Comparison of ENCODE assay signal across 8 cellular contexts in genomic region chr15:62306851-62307504, GRCh38.
DNase-seq lines count a peak whose midpoint lies in the region; ATAC-seq and TF ChIP-seq lines count a peak whose summit lies in the region.

No MANE protein-coding gene starts in this region.

- no peak overlapping the region for H3K4me3 ChIP-seq in ACC112 (ENCODE audit: low read depth, low read length)
- H3K4me3 ChIP-seq in GM06990 (replicated peaks; ENCODE audit: low read depth, low read length), result no peak overlapping the region
- H3K4me3 ChIP-seq in fibroblast of pulmonary artery (replicated peaks; ENCODE audit: low read depth, low read length), result no peak overlapping the region

- H3K36me3 ChIP-seq in ACC112 (ENCODE audit: insufficient read depth, low read length) (no peaks in the 10 kb centered on the region), GM06990 (ENCODE audit: control insufficient read depth, insufficient read depth, low read length) (no peaks in the 10 kb centered on the region)

- no peak overlapping the region for H3K27ac ChIP-seq in ACC112 (ENCODE audit: low read depth, low read length)

- no peak for DNase-seq in GM06990 (ENCODE audit: extremely low read depth, insufficient read length)
- DNase-seq in NCI-H1694 treated with DMSO at 0.1 percent for 48 hours (lab: John Stamatoyannopoulos, UW), result peak; percentile 27
- peak; percentile 58 to 79 for DNase-seq in SW 1271 (lab: John Stamatoyannopoulos, UW)
- peak; percentile 87 for DNase-seq in fibroblast of pulmonary artery (ENCODE audit: low read depth)
- DNase-seq in nucleus accumbens (lab: John Stamatoyannopoulos, UW), result peak in 32 of 56 donors; percentile 1 to 46 (median 10)
- no peak for DNase-seq in KG1 (lab: John Stamatoyannopoulos, UW)

- TF ChIP-seq CTCF in GM06990 (IDR thresholded peaks at IDR 0.05; ENCODE audit: insufficient read depth, low read length, poor library complexity, severe bottlenecking) (peak; percentile 64), fibroblast of pulmonary artery (IDR thresholded peaks at IDR 0.05; ENCODE audit: low read length, missing control alignments) (peak; percentile 70)

- H3K79me2 ChIP-seq in ACC112 (ENCODE audit: control insufficient read depth, insufficient read depth, low read length, unreplicated experiment), result no peaks in the 10 kb centered on the region

- peaks cover 12% of the 10 kb centered on the region for H3K4me1 ChIP-seq in ACC112 (ENCODE audit: control insufficient read depth, insufficient read depth, low read length, unreplicated experiment)

- H3K27me3 ChIP-seq in ACC112 (ENCODE audit: insufficient read depth, low read length), result peaks cover 33% of the 10 kb centered on the region
- no peaks in the 10 kb centered on the region for H3K27me3 ChIP-seq in GM06990 (replicated peaks; ENCODE audit: control insufficient read depth, insufficient read depth, low read length)

- ATAC-seq in GM21576 (IDR thresholded peaks at IDR 0.05; ENCODE audit: unreplicated experiment), result no peak

- peak overlapping the region; percentile 35 for H2AFZ ChIP-seq in ACC112 (ENCODE audit: low read length, unreplicated experiment)

Comparison
In these comparisons a context has a peak if more than half of its experiments do, and no peak if none do; other contexts are left out.
1. DNase-seq: peak in NCI-H1694 treated with DMSO at 0.1 percent for 48 hours (single experiment), SW 1271 (2 of 2), fibroblast of pulmonary artery (single experiment) and nucleus accumbens (32 of 56); none in GM06990 (single experiment) and KG1 (single experiment).